Comparison of ENCODE assay signal across 1 cellular context in genomic region chr1:41003640-41004220, GRCh38.
A peak's percentile ranks its signal among the peaks of the same experiment; 100 is the strongest.
TF ChIP-seq lines count a peak whose summit lies in the region.

No MANE protein-coding gene starts in this region.

TF ChIP-seq in K562, 482 proteins besides CTCF, POLR2A, EP300 and RAD21 (continued from another document and continues in another):
- TF ChIP-seq CTBP1 (IDR thresholded peaks at IDR 0.05; ENCODE audit: borderline replicate concordance) (peak; percentile 96), CBX8 (IDR thresholded peaks at IDR 0.05; ENCODE audit: borderline replicate concordance, extremely low read depth, low read depth, low read length, poor library complexity, severe bottlenecking) (no peak), HEY1 (CRISPR knock-in tag; IDR thresholded peaks at IDR 0.05; ENCODE audit: borderline replicate concordance) (peak; percentile 43; the same call in 1 of the 2 replicates), RAD51 (IDR thresholded peaks at IDR 0.05; ENCODE audit: borderline replicate concordance, low read depth) (peak; percentile 94), CREB3L1 (IDR thresholded peaks at IDR 0.05; ENCODE audit: borderline replicate concordance, low read depth) (peak; percentile 78), ZBTB43 (CRISPR knock-in tag; IDR thresholded peaks at IDR 0.05) (no peak), ZNF239 (CRISPR knock-in tag; IDR thresholded peaks at IDR 0.05) (0 out of 2 replicates have a peak, but pooled peaks have one; percentile 11), BCL6 (CRISPR knock-in tag; IDR thresholded peaks at IDR 0.05) (no peak), ZFP36 (IDR thresholded peaks at IDR 0.05; ENCODE audit: low read depth, low read length, partially characterized antibody) (peak; percentile 54), ZBED1 (IDR thresholded peaks at IDR 0.05) (peak; percentile 85; the same call in 1 of the 2 replicates), MAZ (CRISPR knock-in tag; conservative IDR thresholded peaks at IDR 0.05 in 1 of 2, IDR thresholded peaks at IDR 0.05 in 1 of 2) (peak; percentile 48 to 79; a peak in 3 of 4 replicates), USF2 (CRISPR knock-in tag; IDR thresholded peaks at IDR 0.05) (peak; percentile 88), STAT5A (IDR thresholded peaks at IDR 0.05; ENCODE audit: borderline replicate concordance, low read length) (peak; percentile 91), JUND (IDR thresholded peaks at IDR 0.05; ENCODE audit: borderline replicate concordance, low read depth, low read length) (peak; percentile 86), JUND (tag; IDR thresholded peaks at IDR 0.05; ENCODE audit: borderline replicate concordance, low read depth, low read length) (peak; percentile 91; the same call in 2 of the 3 replicates), NKRF (IDR thresholded peaks at IDR 0.05; ENCODE audit: borderline replicate concordance) (peak; percentile 94), TCF3 (CRISPR knock-in tag; IDR thresholded peaks at IDR 0.05) (peak; percentile 97), SRSF3 (IDR thresholded peaks at IDR 0.05; ENCODE audit: insufficient read depth, low read length) (no peak), SMAD3 (CRISPR knock-in tag; conservative IDR thresholded peaks at IDR 0.05) (peak; percentile 77; the same call in 1 of the 2 replicates), CBX1 (IDR thresholded peaks at IDR 0.05; ENCODE audit: low read depth) (peak; percentile 69; the same call in 1 of the 2 replicates), FOXM1 (IDR thresholded peaks at IDR 0.05; ENCODE audit: low read depth) (peak; percentile 76), FOXM1 (CRISPR knock-in tag; IDR thresholded peaks at IDR 0.05; ENCODE audit: low read depth) (no peak), MEF2D (tag; conservative IDR thresholded peaks at IDR 0.05; ENCODE audit: low read depth) (peak; percentile 82), SETDB1 (IDR thresholded peaks at IDR 0.05; ENCODE audit: low read length) (peak; percentile 75), DEAF1 (CRISPR knock-in tag; IDR thresholded peaks at IDR 0.05) (peak; percentile 59), TEAD1 (CRISPR knock-in tag; IDR thresholded peaks at IDR 0.05) (peak; percentile 83 to 89; a peak in 3 of 4 replicates), GABPB1 (CRISPR knock-in tag; IDR thresholded peaks at IDR 0.05) (peak; percentile 85), ILF3 (IDR thresholded peaks at IDR 0.05; ENCODE audit: borderline replicate concordance) (peak; percentile 39; the same call in 1 of the 2 replicates), CCNT2 (IDR thresholded peaks at IDR 0.05; ENCODE audit: borderline replicate concordance, extremely low read depth, insufficient read length, low read depth, low read length) (peak; percentile 96), ZNF639 (CRISPR knock-in tag; conservative IDR thresholded peaks at IDR 0.05 in 1 of 2, IDR thresholded peaks at IDR 0.05 in 1 of 2) (peak in 1 of 2 experiments; percentile 87; a peak in 2 of 4 replicates), CC2D1A (IDR thresholded peaks at IDR 0.05) (peak; percentile 78; the same call in 1 of the 2 replicates), MTA2 (IDR thresholded peaks at IDR 0.05; ENCODE audit: low read depth) (peak; percentile 79), CUX1 (CRISPR knock-in tag; IDR thresholded peaks at IDR 0.05) (peak; percentile 84; the same call in 1 of the 2 replicates), ELF4 (CRISPR knock-in tag; IDR thresholded peaks at IDR 0.05) (peak; percentile 53; the same call in 1 of the 2 replicates), NCOR1 (IDR thresholded peaks at IDR 0.05) (peak; percentile 93), NFE2 (IDR thresholded peaks at IDR 0.05; ENCODE audit: low read depth) (peak; percentile 73), TFE3 (CRISPR knock-in tag; IDR thresholded peaks at IDR 0.05) (peak; percentile 90), MLLT1 (IDR thresholded peaks at IDR 0.05) (peak; percentile 35 to 99; a peak in 2 of 4 replicates), ZNF146 (CRISPR knock-in tag; IDR thresholded peaks at IDR 0.05; ENCODE audit: unreplicated experiment) (no peak), HES1 (IDR thresholded peaks at IDR 0.05; ENCODE audit: low read depth) (peak; percentile 100)
